Comparison of ENCODE assay signal across 17 cellular contexts in the genomic region with DNA sequence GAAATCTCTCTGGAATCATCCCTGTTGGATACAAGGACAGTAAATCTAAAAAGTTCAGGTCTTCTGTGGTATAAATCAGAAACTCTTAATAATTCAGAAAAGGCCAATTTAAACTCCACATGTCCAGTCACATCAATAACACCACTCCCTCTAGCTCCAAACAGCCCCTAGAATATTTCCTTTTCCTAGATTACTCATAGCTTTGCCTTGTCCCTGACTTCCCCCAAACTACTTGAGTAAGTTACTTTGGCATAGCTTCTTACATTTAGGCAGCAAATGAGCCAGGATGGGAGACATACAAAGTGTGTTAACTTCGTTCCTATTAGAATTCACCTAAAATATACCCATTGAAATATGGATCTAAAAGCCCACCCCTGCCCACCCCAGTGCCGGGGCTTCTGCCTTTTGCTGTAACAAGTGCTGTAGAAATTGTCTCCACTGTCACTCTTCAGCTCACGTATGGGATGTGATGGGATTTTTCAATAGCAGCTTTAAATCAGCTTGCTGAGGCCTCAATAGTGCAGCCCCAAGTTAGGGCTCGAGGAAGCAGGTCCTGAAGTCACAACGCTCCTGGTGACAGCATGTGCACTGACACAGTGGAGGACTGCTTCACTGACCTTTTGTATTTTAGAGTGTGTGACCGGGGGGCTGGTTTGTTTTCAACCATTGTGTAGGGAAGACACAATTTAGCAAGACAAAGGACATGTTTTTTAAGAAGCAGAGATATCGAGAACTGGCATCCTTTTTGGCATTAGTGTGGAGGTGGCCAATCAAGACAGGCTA.
DNase-seq lines count a peak whose midpoint lies in the region; ATAC-seq and TF ChIP-seq lines count a peak whose summit lies in the region.
"Had no signal": no experiment of that assay in that cellular context is flagged by ENCODE, and none has a peak within 500 bp of the region (broad histone marks: within the 10 kb centered on the region; RNA-seq: fewer than 3 reads in every experiment).

No MANE protein-coding gene starts in this region.

- H3K9me3 Mint-ChIP-seq in endothelial cell (ENCODE audit: unreplicated experiment) = no peaks in the 10 kb centered on the region
- no peaks in the 10 kb centered on the region for H3K9me3 Mint-ChIP-seq in activated naive CD4-positive, alpha-beta T cell treated with anti-CD3 and anti-CD28 coated beads, Interleukin-2, amount 10 ng/mL, durations not matched to agents 7 days and 5 days
- H3K9me3 Mint-ChIP-seq: H9 had no signal

- in situ Hi-C loops in brain microvascular endothelial cell (cut with HindIII; ENCODE audit: low pct_ligation_motif_present, low sequenced_read_pairs) = no loop called here

- peaks cover 19% of the 10 kb centered on the region for H3K4me1 Mint-ChIP-seq in endothelial cell (ENCODE audit: unreplicated experiment)
- no peaks in the 10 kb centered on the region for H3K4me1 Mint-ChIP-seq in activated naive CD4-positive, alpha-beta T cell treated with anti-CD3 and anti-CD28 coated beads, Interleukin-2, amount 10 ng/mL, durations not matched to agents 7 days and 5 days

- H3K36me3 ChIP-seq in RWPE2 (ENCODE audit: low read depth) = no peaks in the 10 kb centered on the region
- no peaks in the 10 kb centered on the region for H3K36me3 ChIP-seq in brain microvascular endothelial cell (replicated peaks)
- no peaks in the 10 kb centered on the region for H3K36me3 ChIP-seq in effector memory CD4-positive, alpha-beta T cell (ENCODE audit: control insufficient read depth, insufficient read depth, low read length)
- H3K36me3 ChIP-seq: SJSA1 had no signal

- H3K36me3 Mint-ChIP-seq in endothelial cell (ENCODE audit: low read depth, unreplicated experiment) = no peaks in the 10 kb centered on the region
- H3K36me3 Mint-ChIP-seq in activated naive CD4-positive, alpha-beta T cell treated with anti-CD3 and anti-CD28 coated beads, Interleukin-2, amount 10 ng/mL, durations not matched to agents 7 days and 5 days = no peaks in the 10 kb centered on the region

- H3K27me3 ChIP-seq in RWPE2 (ENCODE audit: insufficient read depth, poor library complexity, severe bottlenecking) (no peaks in the 10 kb centered on the region), brain microvascular endothelial cell (replicated peaks) (no peaks in the 10 kb centered on the region)
- peaks cover 3% of the 10 kb centered on the region for H3K27me3 ChIP-seq in effector memory CD4-positive, alpha-beta T cell (replicated peaks; ENCODE audit: control insufficient read depth, insufficient read depth, low read length, poor library complexity, severe bottlenecking)

- H3K4me1 ChIP-seq in RWPE2 (ENCODE audit: insufficient read depth, poor library complexity, severe bottlenecking) = peaks cover 3% of the 10 kb centered on the region
- no peaks in the 10 kb centered on the region for H3K4me1 ChIP-seq in effector memory CD4-positive, alpha-beta T cell (ENCODE audit: control insufficient read depth, insufficient read depth, low read length, poor library complexity, severe bottlenecking)
- H3K4me1 ChIP-seq: SJSA1 had no signal

- no peaks in the 10 kb centered on the region for H3K9me3 ChIP-seq in RWPE2 (ENCODE audit: severe bottlenecking)
- H3K9me3 ChIP-seq in effector memory CD4-positive, alpha-beta T cell (ENCODE audit: control insufficient read depth, low read length) = no peaks in the 10 kb centered on the region
- H3K9me3 ChIP-seq: SJSA1 had no signal

- CTCF ChIA-PET in activated naive CD4-positive, alpha-beta T cell treated with anti-CD3 and anti-CD28 coated beads, Interleukin-2, amount 10 ng/mL, durations not matched to agents 7 days and 5 days (lab: Charles Lee) = no interaction called here

- H3K4me3 ChIP-seq in RWPE2 (ENCODE audit: severe bottlenecking) = no peak overlapping the region
- no peak overlapping the region for H3K4me3 ChIP-seq in brain microvascular endothelial cell (ENCODE audit: low read depth, low read length)
- H3K4me3 ChIP-seq in fibroblast of pulmonary artery (replicated peaks; ENCODE audit: low read depth, low read length) = no peak overlapping the region
- no peak overlapping the region for H3K4me3 ChIP-seq in effector memory CD4-positive, alpha-beta T cell (ENCODE audit: insufficient read depth, low read depth, low read length, poor library complexity, severe bottlenecking)
- H3K4me3 ChIP-seq: PC-9, SJSA1 had no signal

- no peak for TF ChIP-seq CTCF in RWPE2 (IDR thresholded peaks at IDR 0.05; ENCODE audit: poor library complexity, severe bottlenecking)
- no peak for TF ChIP-seq CTCF in brain microvascular endothelial cell (IDR thresholded peaks at IDR 0.05; ENCODE audit: low read depth, low read length, missing control alignments)
- no peak for TF ChIP-seq CTCF in fibroblast of pulmonary artery (IDR thresholded peaks at IDR 0.05; ENCODE audit: low read length, missing control alignments)
- no peak for TF ChIP-seq CTCF in endothelial cell (IDR thresholded peaks at IDR 0.05; ENCODE audit: unreplicated experiment)

- DNase-seq in RWPE2 (ENCODE audit: low spot score) = no peak
- DNase-seq in brain microvascular endothelial cell = peak; percentile 7
- DNase-seq in fibroblast of pulmonary artery (ENCODE audit: low read depth) = peak; percentile 9
- DNase-seq in stromal cell of bone marrow (ENCODE audit: low read depth) = peak; percentile 22
- no peak for DNase-seq in endothelial cell (ENCODE audit: low spot score)
- no peak for DNase-seq in activated naive CD4-positive, alpha-beta T cell treated with anti-CD3 and anti-CD28 coated beads, Interleukin-2, amount 10 ng/mL, durations not matched to agents 7 days and 5 days
- no peak for DNase-seq in effector memory CD4-positive, alpha-beta T cell
- DNase-seq: COR-L47, DMS153, EL, H9, MM.1S, NCI-H1105 treated with DMSO at 0.1 percent for 48 hours, NCI-H187, NCI-H446, PC-9 had no signal

- H3K27ac ChIP-seq in RWPE2 (ENCODE audit: poor library complexity, severe bottlenecking) = no peak overlapping the region
- no peak overlapping the region for H3K27ac ChIP-seq in brain microvascular endothelial cell
- H3K27ac ChIP-seq in effector memory CD4-positive, alpha-beta T cell (ENCODE audit: insufficient read depth, low read length, poor library complexity, severe bottlenecking) = no peak overlapping the region
- H3K27ac ChIP-seq: PC-9, SJSA1 had no signal

- H3K27ac Mint-ChIP-seq in endothelial cell (ENCODE audit: unreplicated experiment) = no peak overlapping the region
- H3K27ac Mint-ChIP-seq in activated naive CD4-positive, alpha-beta T cell treated with anti-CD3 and anti-CD28 coated beads, Interleukin-2, amount 10 ng/mL, durations not matched to agents 7 days and 5 days = no peak overlapping the region
- H3K27ac Mint-ChIP-seq: H9 had no signal

- 0 out of 3 replicates have a peak, but pooled peaks have one; percentile 38 for ATAC-seq in RWPE2 (ENCODE audit: low read depth)

- peaks cover 1% of the 10 kb centered on the region for H3K27me3 Mint-ChIP-seq in endothelial cell (ENCODE audit: unreplicated experiment)
- peaks cover 17% of the 10 kb centered on the region for H3K27me3 Mint-ChIP-seq in activated naive CD4-positive, alpha-beta T cell treated with anti-CD3 and anti-CD28 coated beads, Interleukin-2, amount 10 ng/mL, durations not matched to agents 7 days and 5 days

- H3K4me3 Mint-ChIP-seq in endothelial cell (ENCODE audit: unreplicated experiment) = no peak overlapping the region
- H3K4me3 Mint-ChIP-seq in activated naive CD4-positive, alpha-beta T cell treated with anti-CD3 and anti-CD28 coated beads, Interleukin-2, amount 10 ng/mL, durations not matched to agents 7 days and 5 days = no peak overlapping the region
- H3K4me3 Mint-ChIP-seq: H9 had no signal

Comparison
In these comparisons a context has a peak if more than half of its experiments do, and no peak if none do; other contexts are left out.
1. DNase-seq: peak in brain microvascular endothelial cell (single experiment), fibroblast of pulmonary artery (single experiment) and stromal cell of bone marrow (single experiment); none in RWPE2 (single experiment), endothelial cell (single experiment), activated naive CD4-positive, alpha-beta T cell treated with anti-CD3 and anti-CD28 coated beads, Interleukin-2, amount 10 ng/mL, durations not matched to agents 7 days and 5 days (single experiment) and effector memory CD4-positive, alpha-beta T cell (0 of 3).